ENCODE assay signal across 25 cellular contexts in the genomic region with DNA sequence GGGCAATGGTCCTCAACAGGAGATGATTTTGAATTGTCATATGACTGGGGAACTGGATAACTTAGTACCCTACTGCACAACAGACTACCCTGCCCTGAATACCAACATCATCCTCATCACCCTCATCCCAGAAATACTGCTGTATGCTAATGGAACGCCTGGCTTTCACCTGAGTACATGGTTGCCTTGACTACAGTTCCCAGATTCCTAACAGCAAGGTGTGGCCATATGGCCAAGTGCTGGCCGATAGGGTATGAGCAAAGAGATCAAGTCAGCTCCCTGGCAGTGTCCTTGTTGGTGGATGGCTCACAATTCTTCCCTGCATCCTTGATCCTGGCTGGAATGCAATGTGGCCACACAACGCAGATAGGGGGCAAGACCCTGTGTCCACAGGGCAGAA. TPM values are rescaled to one million over a fixed set of nuclear protein-coding genes. Genes with fewer than 3 reads are reported as not detected.
DNase-seq lines count a peak whose midpoint lies in the region; ATAC-seq and TF ChIP-seq lines count a peak whose summit lies in the region.
"Had no signal": no experiment of that assay in that cellular context is flagged by ENCODE, and none has a peak within 500 bp of the region (broad histone marks: within the 10 kb centered on the region; RNA-seq: fewer than 3 reads in every experiment).

No MANE protein-coding gene starts in this region.

- intact Hi-C loops in activated CD4-positive, alpha-beta T cell treated with anti-CD3 and anti-CD28 coated beads, Interleukin-2, amount 10 ng/mL, durations not matched to agents 24 days and 14 days (cut with micrococcal nuclease), result no loop called here
- intact Hi-C loops in activated CD4-positive, alpha-beta T cell treated with anti-CD3 and anti-CD28 coated beads for 36 hours (cut with DNase I, micrococcal nuclease), result no loop called here
- intact Hi-C loops in lower lobe of right lung (cut with DNase I) (no loop called here), upper lobe of right lung (cut with DNase I) (no loop called here), CD14-positive monocyte (cut with micrococcal nuclease) (no loop called here)

- no peaks in the 10 kb centered on the region for H3K9me3 Mint-ChIP-seq in activated CD4-positive, alpha-beta T cell treated with anti-CD3 and anti-CD28 coated beads, Interleukin-2, amount 10 ng/mL, durations not matched to agents 24 days and 14 days
- peaks cover 2% of the 10 kb centered on the region for H3K9me3 Mint-ChIP-seq in activated CD4-positive, alpha-beta T cell treated with anti-CD3 and anti-CD28 coated beads for 36 hours (ENCODE audit: low read depth)
- H3K9me3 Mint-ChIP-seq in CD14-positive monocyte, result peaks cover 0 to 11% (median 0%) of the 10 kb centered on the region in 7 donors
- H3K9me3 Mint-ChIP-seq: CD8-positive, alpha-beta T cell had no signal

- no peak overlapping the region for H3K23ac ChIP-seq in trophoblast cell (ENCODE audit: low read length)

- POLR2A ChIA-PET in activated CD4-positive, alpha-beta T cell treated with anti-CD3 and anti-CD28 coated beads for 36 hours (lab: Charles Lee), result no interaction called here

- no peak overlapping the region for H2BK12ac ChIP-seq in trophoblast cell (ENCODE audit: low read length)

- peak; percentile 26 for DNase-seq in activated CD4-positive, alpha-beta T cell treated with anti-CD3 and anti-CD28 coated beads, Interleukin-2, amount 10 ng/mL, durations not matched to agents 24 days and 14 days
- DNase-seq in activated CD4-positive, alpha-beta T cell treated with anti-CD3 and anti-CD28 coated beads for 36 hours, result no peak
- DNase-seq in lower lobe of right lung (no peak), trophoblast cell (peak; percentile 52 to 88), upper lobe of right lung (no peak), CD14-positive monocyte (ENCODE audit: low spot score) (no peak), DMS53 (lab: John Stamatoyannopoulos, UW) (no peak)
- DNase-seq: 8988T; ACHN; BE2C; C1 segment of cervical spinal cord; Caco-2; Calu3; CD4-positive, alpha-beta T cell; CD8-positive, alpha-beta T cell; DMS79; DND-41; EL; GDM1 had no signal

- H3K4me1 ChIP-seq in lower lobe of right lung, result no peaks in the 10 kb centered on the region
- peaks cover 15 to 17% of the 10 kb centered on the region in 2 experiments for H3K4me1 ChIP-seq in trophoblast cell (ENCODE audit: control insufficient read depth in 1 of 2, insufficient read depth in 2 of 2, low read length in 2 of 2)
- no peaks in the 10 kb centered on the region for H3K4me1 ChIP-seq in upper lobe of right lung
- H3K4me1 ChIP-seq: BE2C, BLaER1 had no signal

- no peak overlapping the region for H4K8ac ChIP-seq in trophoblast cell (ENCODE audit: low read depth, low read length)

- H3K79me2 ChIP-seq in trophoblast cell (ENCODE audit: control insufficient read depth, insufficient read depth, low read length, poor library complexity), result peaks cover 2% of the 10 kb centered on the region

- WGBS in trophoblast cell (ENCODE audit: extremely low coverage, insufficient coverage, insufficient read length), result no CpG with 5 or more reads among the region's 3 CpGs

- no peaks in the 10 kb centered on the region for H3K4me1 Mint-ChIP-seq in activated CD4-positive, alpha-beta T cell treated with anti-CD3 and anti-CD28 coated beads, Interleukin-2, amount 10 ng/mL, durations not matched to agents 24 days and 14 days
- H3K4me1 Mint-ChIP-seq in activated CD4-positive, alpha-beta T cell treated with anti-CD3 and anti-CD28 coated beads for 36 hours, result no peaks in the 10 kb centered on the region
- H3K4me1 Mint-ChIP-seq in CD14-positive monocyte, result no peaks in the 10 kb centered on the region

- H2BK5ac ChIP-seq in trophoblast cell (ENCODE audit: low read depth, low read length, poor library complexity), result no peak overlapping the region

- H3K18ac ChIP-seq in trophoblast cell (ENCODE audit: low read length), result no peak overlapping the region

- TF ChIP-seq CTCF in lower lobe of right lung (IDR thresholded peaks at IDR 0.05), result no peak
- no peak for TF ChIP-seq CTCF in upper lobe of right lung (IDR thresholded peaks at IDR 0.05)
- no peak for TF ChIP-seq CTCF in CD14-positive monocyte (IDR thresholded peaks at IDR 0.05)

- H3K79me1 ChIP-seq in trophoblast cell (ENCODE audit: low read length), result peaks cover 15% of the 10 kb centered on the region

- ATAC-seq in activated CD4-positive, alpha-beta T cell treated with anti-CD3 and anti-CD28 coated beads for 36 hours, result no peak
- ATAC-seq in lower lobe of right lung (peak; percentile 39 to 42), upper lobe of right lung (peak; percentile 12), GM21737 (IDR thresholded peaks at IDR 0.05; ENCODE audit: unreplicated experiment) (no peak)
- ATAC-seq: CD8-positive, alpha-beta T cell; GM12878 had no signal

- H3K36me3 ChIP-seq in lower lobe of right lung (no peaks in the 10 kb centered on the region), trophoblast cell (ENCODE audit: control insufficient read depth in 1 of 2, insufficient read depth in 2 of 2, low read length in 2 of 2) (no peaks in the 10 kb centered on the region), upper lobe of right lung (no peaks in the 10 kb centered on the region)
- H3K36me3 ChIP-seq: BE2C, BLaER1 had no signal

- H3K27ac ChIP-seq in lower lobe of right lung, result no peak overlapping the region
- no peak overlapping the region for H3K27ac ChIP-seq in trophoblast cell (ENCODE audit: low read depth, low read length)
- H3K27ac ChIP-seq in upper lobe of right lung, result no peak overlapping the region
- H3K27ac ChIP-seq: BLaER1 had no signal

- H3K9me3 ChIP-seq in lower lobe of right lung, result peaks cover 5% of the 10 kb centered on the region
- H3K9me3 ChIP-seq in trophoblast cell (ENCODE audit: insufficient read depth, low read depth, low read length), result peaks cover 4% of the 10 kb centered on the region
- no peaks in the 10 kb centered on the region for H3K9me3 ChIP-seq in upper lobe of right lung

- no peak overlapping the region for H3K4me3 ChIP-seq in lower lobe of right lung
- no peak overlapping the region for H3K4me3 ChIP-seq in trophoblast cell (ENCODE audit: low read depth, low read length)
- H3K4me3 ChIP-seq in upper lobe of right lung, result no peak overlapping the region
- H3K4me3 ChIP-seq: BLaER1, GM12878 had no signal

- H2BK120ac ChIP-seq in trophoblast cell (ENCODE audit: insufficient read depth, low read length, poor library complexity), result no peak overlapping the region

- H4K91ac ChIP-seq in trophoblast cell (ENCODE audit: low read depth, low read length), result no peak overlapping the region

- H3K27ac Mint-ChIP-seq in activated CD4-positive, alpha-beta T cell treated with anti-CD3 and anti-CD28 coated beads, Interleukin-2, amount 10 ng/mL, durations not matched to agents 24 days and 14 days, result no peak overlapping the region
- H3K27ac Mint-ChIP-seq in activated CD4-positive, alpha-beta T cell treated with anti-CD3 and anti-CD28 coated beads for 36 hours, result no peak overlapping the region
- no peak overlapping the region for H3K27ac Mint-ChIP-seq in CD14-positive monocyte
- H3K27ac Mint-ChIP-seq: CD4-positive, alpha-beta T cell; CD8-positive, alpha-beta T cell had no signal

- H3K4me2 ChIP-seq in trophoblast cell (ENCODE audit: low read length), result no peak overlapping the region
- H3K4me2 ChIP-seq: BLaER1 had no signal

- no peak overlapping the region for H2AFZ ChIP-seq in trophoblast cell (ENCODE audit: insufficient read depth, low read length, poor library complexity)

- no peak overlapping the region for H4K12ac ChIP-seq in trophoblast cell (ENCODE audit: low read depth, low read length)

- H3K4me3 Mint-ChIP-seq in activated CD4-positive, alpha-beta T cell treated with anti-CD3 and anti-CD28 coated beads, Interleukin-2, amount 10 ng/mL, durations not matched to agents 24 days and 14 days, result no peak overlapping the region
- H3K4me3 Mint-ChIP-seq in activated CD4-positive, alpha-beta T cell treated with anti-CD3 and anti-CD28 coated beads for 36 hours, result no peak overlapping the region
- H3K4me3 Mint-ChIP-seq in CD14-positive monocyte, result no peak overlapping the region
- H3K4me3 Mint-ChIP-seq: CD4-positive, alpha-beta T cell; CD8-positive, alpha-beta T cell had no signal

- H3K27me3 Mint-ChIP-seq in activated CD4-positive, alpha-beta T cell treated with anti-CD3 and anti-CD28 coated beads, Interleukin-2, amount 10 ng/mL, durations not matched to agents 24 days and 14 days, result no peaks in the 10 kb centered on the region
- no peaks in the 10 kb centered on the region for H3K27me3 Mint-ChIP-seq in activated CD4-positive, alpha-beta T cell treated with anti-CD3 and anti-CD28 coated beads for 36 hours
- peaks cover 0 to 9% (median 1%) of the 10 kb centered on the region in 3 donors for H3K27me3 Mint-ChIP-seq in CD14-positive monocyte (ENCODE audit: low read depth in 3 of 3)

- no peak overlapping the region for H3K9ac ChIP-seq in trophoblast cell (ENCODE audit: low read length)
- H3K9ac ChIP-seq: BLaER1 had no signal

- H3K36me3 Mint-ChIP-seq in activated CD4-positive, alpha-beta T cell treated with anti-CD3 and anti-CD28 coated beads, Interleukin-2, amount 10 ng/mL, durations not matched to agents 24 days and 14 days (ENCODE audit: low read depth), result no peaks in the 10 kb centered on the region
- H3K36me3 Mint-ChIP-seq in activated CD4-positive, alpha-beta T cell treated with anti-CD3 and anti-CD28 coated beads for 36 hours (ENCODE audit: low read depth), result no peaks in the 10 kb centered on the region
- H3K36me3 Mint-ChIP-seq in CD14-positive monocyte, result no peaks in the 10 kb centered on the region
- H3K36me3 Mint-ChIP-seq: CD8-positive, alpha-beta T cell had no signal

- CTCF ChIA-PET in activated CD4-positive, alpha-beta T cell treated with anti-CD3 and anti-CD28 coated beads for 36 hours (lab: Charles Lee), result no interaction called here

- H3K27me3 ChIP-seq in lower lobe of right lung (ENCODE audit: low read depth) (no peaks in the 10 kb centered on the region), trophoblast cell (ENCODE audit: insufficient read depth, low read length) (no peaks in the 10 kb centered on the region), upper lobe of right lung (no peaks in the 10 kb centered on the region)
- H3K27me3 ChIP-seq: BE2C, BLaER1 had no signal

- H3K4ac ChIP-seq in trophoblast cell (ENCODE audit: low read depth, low read length), result no peak overlapping the region

- H3K14ac ChIP-seq in trophoblast cell (ENCODE audit: low read length), result no peak overlapping the region

- no peak overlapping the region for H2AK5ac ChIP-seq in trophoblast cell (ENCODE audit: low read length)

RNA-seq across cellular contexts. Expression of a gene that starts 31.2 kb away (rescaled TPM):
- total RNA-seq in activated CD4-positive, alpha-beta T cell treated with anti-CD3 and anti-CD28 coated beads, Interleukin-2, amount 10 ng/mL, durations not matched to agents 24 days and 14 days, result not detected in 2 replicates
- total RNA-seq in activated CD4-positive, alpha-beta T cell treated with anti-CD3 and anti-CD28 coated beads for 36 hours, result not detected
- total RNA-seq in lower lobe of right lung (52.1 TPM), upper lobe of right lung (56.4 TPM)
- 10.2 and 10.7 TPM in 2 replicates for polyA plus RNA-seq in trophoblast cell (2013)
- polyA plus RNA-seq in CD14-positive monocyte, result not detected
- total RNA-seq: A673; Calu3; CD4-positive, alpha-beta T cell; CD8-positive, alpha-beta T cell; G401; GM12878 had no signal
- polyA plus RNA-seq: AG04450, GM12878 had no signal

Comparison
In these comparisons a context has a peak if more than half of its experiments do, and no peak if none do; other contexts are left out.
1. DNase-seq: peak in activated CD4-positive, alpha-beta T cell treated with anti-CD3 and anti-CD28 coated beads, Interleukin-2, amount 10 ng/mL, durations not matched to agents 24 days and 14 days (single experiment) and trophoblast cell (2 of 2); none in activated CD4-positive, alpha-beta T cell treated with anti-CD3 and anti-CD28 coated beads for 36 hours (single experiment), lower lobe of right lung (single experiment), upper lobe of right lung (single experiment), CD14-positive monocyte (single experiment) and DMS53 (single experiment).
2. ATAC-seq: peak in lower lobe of right lung (2 of 2) and upper lobe of right lung (single experiment); none in activated CD4-positive, alpha-beta T cell treated with anti-CD3 and anti-CD28 coated beads for 36 hours (single experiment) and GM21737 (single experiment).
3. RNA of a gene that starts 31.2 kb away (total RNA-seq): 56.4 TPM in upper lobe of right lung (single experiment) and 52.1 TPM in lower lobe of right lung (single experiment); not detected in activated CD4-positive, alpha-beta T cell treated with anti-CD3 and anti-CD28 coated beads, Interleukin-2, amount 10 ng/mL, durations not matched to agents 24 days and 14 days and not detected in activated CD4-positive, alpha-beta T cell treated with anti-CD3 and anti-CD28 coated beads for 36 hours; every median in the first group is over 10 times any median in the second.